Comparison of ENCODE assay signal across 22 cellular contexts in genomic region chr1:239184581-239185244, GRCh38.
DNase-seq lines count a peak whose midpoint lies in the region; ATAC-seq, FAIRE-seq and TF ChIP-seq lines count a peak whose summit lies in the region.
"Had no signal": no experiment of that assay in that cellular context is flagged by ENCODE, and none has a peak within 500 bp of the region (broad histone marks: within the 10 kb centered on the region; RNA-seq: fewer than 3 reads in every experiment).

No MANE protein-coding gene starts in this region.

- H3K4me1 ChIP-seq in right lobe of liver, result peaks cover 0 to 9% (median 4%) of the 10 kb centered on the region in 4 donors
- peaks cover 5% of the 10 kb centered on the region; the same call in 1 of the 2 replicates for H3K4me1 ChIP-seq in HAP-1
- H3K4me1 ChIP-seq: A549 had no signal

- DNase-seq in AG09309 (ENCODE audit: low read depth), result peak; percentile 10
- peak; percentile 23 for DNase-seq in EL
- DNase-seq in astrocyte of the cerebellum (ENCODE audit: low read depth), result peak; percentile 9
- DNase-seq in right lobe of liver, result no peak
- DNase-seq in NCI-H524 (lab: John Stamatoyannopoulos, UW), result no peak
- no peak for DNase-seq in NK-92 treated with Interleukin-12 subunit alpha and Interleukin-12 subunit beta, amount 100 ng/mL, for 24 hours (lab: John Stamatoyannopoulos, UW)
- no peak for DNase-seq in HAP-1 (ENCODE audit: low spot score in 2 of 2)
- DNase-seq in frontal cortex (ENCODE audit: low spot score in 2 of 2), result no peak
- DNase-seq: C1 segment of cervical spinal cord; CD8-positive, alpha-beta memory T cell; GDM1; GOT3; Karpas-422; NCI-H1048; NCI-H1436; NCI-H1930; NCI-H226; NCI-H524 treated with DMSO at 0.1 percent for 48 hours had no signal

- in situ Hi-C loops in astrocyte of the cerebellum (cut with HindIII; ENCODE audit: low sequenced_read_pairs), result no loop called here
- in situ Hi-C loops in HAP-1 (cut with MboI; ENCODE audit: low sequenced_read_pairs), result no loop called here

- H3K4me3 ChIP-seq in AG09309 (ENCODE audit: control insufficient read depth, low read depth, low read length), result no peak overlapping the region
- H3K4me3 ChIP-seq in astrocyte of the cerebellum (ENCODE audit: low read depth, low read length), result no peak overlapping the region
- no peak overlapping the region for H3K4me3 ChIP-seq in right lobe of liver
- no peak overlapping the region for H3K4me3 ChIP-seq in HAP-1
- H3K4me3 ChIP-seq: A549 had no signal

- peak; percentile 40 to 72 (median 52) for ATAC-seq in right lobe of liver
- ATAC-seq: A549, Panc1 had no signal

- no peak for FAIRE-seq in frontal cortex (lab: Jason Lieb, UNC)
- FAIRE-seq: A549, HTR-8/SVneo had no signal

- intact Hi-C loops in right lobe of liver (cut with DNase I), result no loop called here

- H3K27ac ChIP-seq in right lobe of liver, result peak overlapping the region in 1 of 3 donors; percentile 22
- H3K27ac ChIP-seq: A549, HL-60 had no signal

- TF ChIP-seq CTCF in AG09309 (IDR thresholded peaks at IDR 0.05; ENCODE audit: control insufficient read depth, insufficient read depth, low read depth, low read length, missing control alignments) (no peak), astrocyte of the cerebellum (IDR thresholded peaks at IDR 0.05; ENCODE audit: low read depth, low read length, missing control alignments) (no peak), right lobe of liver (IDR thresholded peaks at IDR 0.05) (no peak)

- H3K36me3 ChIP-seq in right lobe of liver (no peaks in the 10 kb centered on the region), HAP-1 (replicated peaks) (no peaks in the 10 kb centered on the region)

- H3K27me3 ChIP-seq in right lobe of liver (no peaks in the 10 kb centered on the region), HAP-1 (ENCODE audit: low read depth) (no peaks in the 10 kb centered on the region)

- H3K9me3 ChIP-seq in right lobe of liver (no peaks in the 10 kb centered on the region), HAP-1 (no peaks in the 10 kb centered on the region)
- H3K9me3 ChIP-seq: A549 had no signal

- TF ChIP-seq POLR2A in right lobe of liver (IDR thresholded peaks at IDR 0.05), result no peak

Comparison
In these comparisons a context has a peak if more than half of its experiments do, and no peak if none do; other contexts are left out.
1. DNase-seq: peak in AG09309 (single experiment), EL (single experiment) and astrocyte of the cerebellum (single experiment); none in right lobe of liver (0 of 3), NCI-H524 (0 of 2), NK-92 treated with Interleukin-12 subunit alpha and Interleukin-12 subunit beta, amount 100 ng/mL, for 24 hours (single experiment), HAP-1 (0 of 2) and frontal cortex (0 of 2).